In genomic region chr1:161954466-161954865, GRCh38 we compare ENCODE assay signal across 1 cellular context.
TF ChIP-seq lines count a peak whose summit lies in the region.

No MANE protein-coding gene starts in this region.

TF ChIP-seq in SK-N-SH, 30 proteins besides CTCF, POLR2A, EP300 and RAD21 (continued from another document):
- no peak for TF ChIP-seq USF2 (IDR thresholded peaks at IDR 0.05; ENCODE audit: borderline replicate concordance, low read depth, low read length)
- TF ChIP-seq, protein P1, sequence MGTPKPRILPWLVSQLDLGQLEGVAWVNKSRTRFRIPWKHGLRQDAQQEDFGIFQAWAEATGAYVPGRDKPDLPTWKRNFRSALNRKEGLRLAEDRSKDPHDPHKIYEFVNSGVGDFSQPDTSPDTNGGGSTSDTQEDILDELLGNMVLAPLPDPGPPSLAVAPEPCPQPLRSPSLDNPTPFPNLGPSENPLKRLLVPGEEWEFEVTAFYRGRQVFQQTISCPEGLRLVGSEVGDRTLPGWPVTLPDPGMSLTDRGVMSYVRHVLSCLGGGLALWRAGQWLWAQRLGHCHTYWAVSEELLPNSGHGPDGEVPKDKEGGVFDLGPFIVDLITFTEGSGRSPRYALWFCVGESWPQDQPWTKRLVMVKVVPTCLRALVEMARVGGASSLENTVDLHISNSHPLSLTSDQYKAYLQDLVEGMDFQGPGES (IDR thresholded peaks at IDR 0.05; ENCODE audit: low read depth, low read length) = no peak
- TF ChIP-seq RXRA (IDR thresholded peaks at IDR 0.05; ENCODE audit: borderline replicate concordance, low read depth) = no peak
- no peak for TF ChIP-seq FOSL2 (IDR thresholded peaks at IDR 0.05; ENCODE audit: borderline replicate concordance, low read depth)
- TF ChIP-seq, protein P2, sequence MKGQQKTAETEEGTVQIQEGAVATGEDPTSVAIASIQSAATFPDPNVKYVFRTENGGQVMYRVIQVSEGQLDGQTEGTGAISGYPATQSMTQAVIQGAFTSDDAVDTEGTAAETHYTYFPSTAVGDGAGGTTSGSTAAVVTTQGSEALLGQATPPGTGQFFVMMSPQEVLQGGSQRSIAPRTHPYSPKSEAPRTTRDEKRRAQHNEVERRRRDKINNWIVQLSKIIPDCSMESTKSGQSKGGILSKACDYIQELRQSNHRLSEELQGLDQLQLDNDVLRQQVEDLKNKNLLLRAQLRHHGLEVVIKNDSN (IDR thresholded peaks at IDR 0.05; ENCODE audit: borderline replicate concordance, low read depth) = no peak
- no peak for TF ChIP-seq GABPA (IDR thresholded peaks at IDR 0.05; ENCODE audit: low read depth)
- TF ChIP-seq, protein P3, sequence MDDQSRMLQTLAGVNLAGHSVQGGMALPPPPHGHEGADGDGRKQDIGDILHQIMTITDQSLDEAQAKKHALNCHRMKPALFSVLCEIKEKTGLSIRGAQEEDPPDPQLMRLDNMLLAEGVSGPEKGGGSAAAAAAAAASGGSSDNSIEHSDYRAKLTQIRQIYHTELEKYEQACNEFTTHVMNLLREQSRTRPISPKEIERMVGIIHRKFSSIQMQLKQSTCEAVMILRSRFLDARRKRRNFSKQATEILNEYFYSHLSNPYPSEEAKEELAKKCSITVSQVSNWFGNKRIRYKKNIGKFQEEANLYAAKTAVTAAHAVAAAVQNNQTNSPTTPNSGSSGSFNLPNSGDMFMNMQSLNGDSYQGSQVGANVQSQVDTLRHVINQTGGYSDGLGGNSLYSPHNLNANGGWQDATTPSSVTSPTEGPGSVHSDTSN (IDR thresholded peaks at IDR 0.05) = no peak
- TF ChIP-seq SIN3A (IDR thresholded peaks at IDR 0.05; ENCODE audit: borderline replicate concordance, low read depth, low read length) = no peak
- TF ChIP-seq TCF12 (IDR thresholded peaks at IDR 0.05) = 0 out of 2 replicates have a peak, but pooled peaks have one; percentile 10
- TF ChIP-seq TEAD4 (IDR thresholded peaks at IDR 0.05; ENCODE audit: borderline replicate concordance, insufficient read depth) = no peak
- TF ChIP-seq RCOR1 (IDR thresholded peaks at IDR 0.05; ENCODE audit: low read length) = peak; percentile 69
- TF ChIP-seq JUND (IDR thresholded peaks at IDR 0.05) = no peak
- no peak for TF ChIP-seq FOXJ3 (CRISPR knock-in tag; IDR thresholded peaks at IDR 0.05)
- TF ChIP-seq, protein P4, sequence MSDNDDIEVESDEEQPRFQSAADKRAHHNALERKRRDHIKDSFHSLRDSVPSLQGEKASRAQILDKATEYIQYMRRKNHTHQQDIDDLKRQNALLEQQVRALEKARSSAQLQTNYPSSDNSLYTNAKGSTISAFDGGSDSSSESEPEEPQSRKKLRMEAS (IDR thresholded peaks at IDR 0.05; ENCODE audit: low read depth) = no peak
- TF ChIP-seq CHD2 (IDR thresholded peaks at IDR 0.05; ENCODE audit: low read length, partially characterized antibody) = peak; percentile 20
- TF ChIP-seq SMC3 (IDR thresholded peaks at IDR 0.05; ENCODE audit: low read depth, low read length) = no peak
- no peak for TF ChIP-seq RFX5 (IDR thresholded peaks at IDR 0.05; ENCODE audit: low read length)
- no peak for TF ChIP-seq REST (IDR thresholded peaks at IDR 0.05; ENCODE audit: low read depth, low read length)
- no peak for TF ChIP-seq NRF1 (IDR thresholded peaks at IDR 0.05; ENCODE audit: low read depth, low read length)
